Comparison of ENCODE assay signal across 25 cellular contexts in the genomic region with DNA sequence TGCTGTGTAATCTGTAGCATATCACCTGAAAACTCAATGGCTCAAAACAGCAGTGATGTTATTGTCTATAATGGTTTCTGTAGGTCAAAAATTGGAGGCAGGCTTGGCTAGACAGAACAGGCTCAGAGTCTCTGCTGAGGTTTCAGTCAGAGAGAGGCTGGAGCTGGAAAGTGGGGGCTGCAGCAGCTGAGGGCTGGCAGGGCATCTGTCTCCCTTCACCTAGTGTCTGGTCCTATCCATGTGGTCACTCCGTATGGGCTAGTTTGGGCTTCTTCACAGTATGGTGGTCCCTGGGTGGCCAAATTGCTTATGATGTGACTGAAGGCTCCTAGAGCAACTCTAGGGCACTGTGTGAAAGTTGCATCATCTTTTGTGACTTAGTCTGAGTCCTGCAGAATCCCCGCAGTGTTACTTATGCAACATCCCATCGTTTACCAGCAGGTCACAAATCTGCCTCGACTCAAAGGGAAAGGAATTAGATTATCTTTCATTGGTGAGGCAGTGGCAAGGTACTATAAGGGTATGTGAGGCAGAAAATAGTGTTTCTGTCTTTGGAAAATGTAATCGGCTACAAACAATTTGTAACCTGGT.
"Had no signal": no experiment of that assay in that cellular context is flagged by ENCODE, and none has a peak within 500 bp of the region (broad histone marks: within the 10 kb centered on the region; RNA-seq: fewer than 3 reads in every experiment).

No MANE protein-coding gene starts in this region.

- H3K9me3 ChIP-seq: esophagus muscularis mucosa, heart right ventricle, left lung, lower lobe of right lung, suprapubic skin, tibial artery had no signal

- H3K36me3 Mint-ChIP-seq: activated naive CD8-positive, alpha-beta T cell; natural killer cell had no signal

- H3K36me3 ChIP-seq: brain microvascular endothelial cell, esophagus muscularis mucosa, heart right ventricle, left lung, lower lobe of right lung, suprapubic skin, tibial artery had no signal

- H3K27me3 Mint-ChIP-seq: activated CD4-positive, alpha-beta T cell treated with anti-CD3 and anti-CD28 coated beads for 36 hours; activated naive CD8-positive, alpha-beta T cell; T-helper 17 cell had no signal

- H3K27ac Mint-ChIP-seq: activated CD4-positive, alpha-beta T cell treated with anti-CD3 and anti-CD28 coated beads for 36 hours; activated naive CD8-positive, alpha-beta T cell; natural killer cell; T-helper 17 cell had no signal

- H3K4me3 Mint-ChIP-seq: activated CD4-positive, alpha-beta T cell treated with anti-CD3 and anti-CD28 coated beads for 36 hours; activated naive CD8-positive, alpha-beta T cell; natural killer cell; T-helper 17 cell had no signal

- H3K4me1 ChIP-seq: foreskin keratinocyte, heart right ventricle, left lung, lower lobe of right lung, suprapubic skin, tibial artery had no signal

- DNase-seq: activated CD4-positive, alpha-beta T cell treated with anti-CD3 and anti-CD28 coated beads for 36 hours; activated CD4-positive, alpha-beta T cell treated with anti-CD3 and anti-CD28 coated beads, Interleukin-2, amount 50 U/mL, for 4 hours; activated CD4-positive, CD25-positive, alpha-beta regulatory T cell; activated effector memory CD4-positive, alpha-beta T cell treated with Interleukin-2 at 50 U/mL for 16 hours; activated naive CD4-positive, alpha-beta T cell treated with Interleukin-2 at 50 U/mL for 16 hours; activated T-cell treated with anti-CD3 and anti-CD28 coated beads for 4 hours; brain microvascular endothelial cell; caudate nucleus; cortex of kidney; foreskin keratinocyte; heart right ventricle; left lung; lower lobe of right lung; mesenchymal stem cell; natural killer cell; posterior cingulate gyrus; right cardiac atrium; stimulated activated CD4-positive, alpha-beta T cell treated with anti-CD3 and anti-CD28 coated beads, Interleukin-15, amount 100 ng/mL, for 24 hours; stimulated activated CD4-positive, alpha-beta T cell treated with anti-CD3 and anti-CD28 coated beads, Interleukin-2, amount 100 ng/mL, for 24 hours; stimulated activated naive CD4-positive, alpha-beta T cell; T-helper 17 cell; tibial artery had no signal

- H3K4me1 Mint-ChIP-seq: activated CD4-positive, alpha-beta T cell treated with anti-CD3 and anti-CD28 coated beads for 36 hours; natural killer cell; T-helper 17 cell had no signal

- H3K27me3 ChIP-seq: brain microvascular endothelial cell, esophagus muscularis mucosa, foreskin keratinocyte, heart right ventricle, left lung, suprapubic skin, tibial artery had no signal

- H3K4me3 ChIP-seq: esophagus muscularis mucosa, heart right ventricle, left lung, lower lobe of right lung, suprapubic skin, tibial artery had no signal

- H3K27ac ChIP-seq: brain microvascular endothelial cell, esophagus muscularis mucosa, foreskin keratinocyte, heart right ventricle, left lung, lower lobe of right lung, suprapubic skin, tibial artery had no signal
